ENCODE assay signal across 17 cellular contexts in genomic region chr3:151579571-151580270, GRCh38.
A peak's percentile ranks its signal among the peaks of the same experiment; 100 is the strongest.
DNase-seq lines count a peak whose midpoint lies in the region; ATAC-seq lines count a peak whose summit lies in the region.
"Had no signal": no experiment of that assay in that cellular context is flagged by ENCODE, and none has a peak within 500 bp of the region (broad histone marks: within the 10 kb centered on the region; RNA-seq: fewer than 3 reads in every experiment).

No MANE protein-coding gene starts in this region.

- WGBS in trophoblast cell (ENCODE audit: extremely low coverage, insufficient coverage, insufficient read length) = 100% methylated on average over 1 of the region's 3 CpGs

- no peaks in the 10 kb centered on the region for H4K20me1 ChIP-seq in BLaER1 treated with 17β-estradiol and CSF1 and Interleukin-3, amounts not matched to agents 10 nM and 100 nM

- H3K4me2 ChIP-seq in BLaER1 treated with 17β-estradiol and CSF1 and Interleukin-3, amounts not matched to agents 10 nM and 100 nM = peak overlapping the region in 6 of 11 experiments; percentile 1 to 67 (median 31); a peak in 6 of 22 replicates
- no peak overlapping the region for H3K4me2 ChIP-seq in trophoblast cell (ENCODE audit: low read length)

- no peaks in the 10 kb centered on the region for H3K27me3 ChIP-seq in BLaER1 treated with 17β-estradiol and CSF1 and Interleukin-3, amounts not matched to agents 10 nM and 100 nM
- no peaks in the 10 kb centered on the region for H3K27me3 ChIP-seq in trophoblast cell (ENCODE audit: insufficient read depth, low read length)
- H3K27me3 ChIP-seq: cardiac muscle cell had no signal

- H2BK120ac ChIP-seq in trophoblast cell (ENCODE audit: insufficient read depth, low read length, poor library complexity) = peak overlapping the region; percentile 36

- no peak overlapping the region for H2AK5ac ChIP-seq in trophoblast cell (ENCODE audit: low read length)

- peak overlapping the region in 1 of 11 experiments; percentile 39; a peak in 3 of 22 replicates for H3K27ac ChIP-seq in BLaER1 treated with 17β-estradiol and CSF1 and Interleukin-3, amounts not matched to agents 10 nM and 100 nM
- H3K27ac ChIP-seq in trophoblast cell (ENCODE audit: low read depth, low read length) = no peak overlapping the region
- H3K27ac ChIP-seq: cardiac muscle cell had no signal

- no peak overlapping the region for H3K9ac ChIP-seq in BLaER1 treated with 17β-estradiol and CSF1 and Interleukin-3, amounts not matched to agents 10 nM and 100 nM
- H3K9ac ChIP-seq in trophoblast cell (ENCODE audit: low read length) = no peak overlapping the region

- DNase-seq in NOMO-1 treated with DMSO at 0.1 percent for 48 hours (lab: John Stamatoyannopoulos, UW; ENCODE audit: unreplicated experiment) = peak; percentile 62
- DNase-seq in fibroblast of peridontal ligament (ENCODE audit: extremely low read depth) = peak; percentile 56
- DNase-seq in trophoblast cell = no peak
- DNase-seq in hippocampal formation (lab: John Stamatoyannopoulos, UW) = no peak
- DNase-seq in activated effector memory CD4-positive, alpha-beta T cell treated with Interleukin-2 at 50 U/mL for 16 hours = no peak
- DNase-seq: activated CD4-positive, alpha-beta T cell treated with anti-CD3 and anti-CD28 coated beads for 1 hour; activated naive CD4-positive, alpha-beta T cell treated with anti-CD3 and anti-CD28 coated beads, Interleukin-2, amount 10 ng/mL, durations not matched to agents 7 days and 5 days; effector memory CD8-positive, alpha-beta T cell; NCI-H1105; NCI-H510A; nucleus accumbens; stimulated activated naive CD4-positive, alpha-beta T cell treated with Interleukin-2 at 50 U/mL for 16 hours; T-helper 2 cell had no signal

- H3K23ac ChIP-seq in trophoblast cell (ENCODE audit: low read length) = no peak overlapping the region

- H2AFZ ChIP-seq in trophoblast cell (ENCODE audit: insufficient read depth, low read length, poor library complexity) = no peak overlapping the region

- H4K91ac ChIP-seq in trophoblast cell (ENCODE audit: low read depth, low read length) = no peak overlapping the region

- no peak overlapping the region for H3K18ac ChIP-seq in trophoblast cell (ENCODE audit: low read length)

- H3K4me3 ChIP-seq in BLaER1 treated with 17β-estradiol and CSF1 and Interleukin-3, amounts not matched to agents 10 nM and 100 nM = no peak overlapping the region
- H3K4me3 ChIP-seq in trophoblast cell (ENCODE audit: low read depth, low read length) = no peak overlapping the region
- H3K4me3 ChIP-seq: cardiac muscle cell had no signal

- no peaks in the 10 kb centered on the region; a peak in 1 of 22 replicates for H3K36me3 ChIP-seq in BLaER1 treated with 17β-estradiol and CSF1 and Interleukin-3, amounts not matched to agents 10 nM and 100 nM
- no peaks in the 10 kb centered on the region for H3K36me3 ChIP-seq in trophoblast cell (ENCODE audit: control insufficient read depth in 1 of 2, insufficient read depth in 2 of 2, low read length in 2 of 2)
- H3K36me3 ChIP-seq: cardiac muscle cell had no signal

- H2BK12ac ChIP-seq in trophoblast cell (ENCODE audit: low read length) = no peak overlapping the region

- no peak overlapping the region for H3K14ac ChIP-seq in trophoblast cell (ENCODE audit: low read length)

- no peak overlapping the region for H4K8ac ChIP-seq in trophoblast cell (ENCODE audit: low read depth, low read length)

- H4K12ac ChIP-seq in trophoblast cell (ENCODE audit: low read depth, low read length) = no peak overlapping the region

- peaks cover 5 to 49% (median 28%) of the 10 kb centered on the region in 10 experiments for H3K4me1 ChIP-seq in BLaER1 treated with 17β-estradiol and CSF1 and Interleukin-3, amounts not matched to agents 10 nM and 100 nM
- no peaks in the 10 kb centered on the region for H3K4me1 ChIP-seq in trophoblast cell (ENCODE audit: control insufficient read depth in 1 of 2, insufficient read depth in 2 of 2, low read length in 2 of 2)

- H3K4ac ChIP-seq in trophoblast cell (ENCODE audit: low read depth, low read length) = no peak overlapping the region

- ATAC-seq in HG03159 (IDR thresholded peaks at IDR 0.05; ENCODE audit: unreplicated experiment) (no peak), GM19035 (IDR thresholded peaks at IDR 0.05; ENCODE audit: unreplicated experiment) (no peak)
- ATAC-seq: effector memory CD8-positive, alpha-beta T cell had no signal

- H3K79me2 ChIP-seq in trophoblast cell (ENCODE audit: control insufficient read depth, insufficient read depth, low read length, poor library complexity) = no peaks in the 10 kb centered on the region

- no peaks in the 10 kb centered on the region for H3K79me1 ChIP-seq in trophoblast cell (ENCODE audit: low read length)

- peaks cover 16 to 44% (median 28%) of the 10 kb centered on the region in 11 experiments; a peak in 21 of 22 replicates for H3K9me3 ChIP-seq in BLaER1 treated with 17β-estradiol and CSF1 and Interleukin-3, amounts not matched to agents 10 nM and 100 nM (replicated peaks in 1 of 11)
- H3K9me3 ChIP-seq in trophoblast cell (ENCODE audit: insufficient read depth, low read depth, low read length) = peaks cover 3% of the 10 kb centered on the region

- no peak overlapping the region for H2BK5ac ChIP-seq in trophoblast cell (ENCODE audit: low read depth, low read length, poor library complexity)

Comparison
In these comparisons a context has a peak if more than half of its experiments do, and no peak if none do; other contexts are left out.
1. DNase-seq: peak in NOMO-1 treated with DMSO at 0.1 percent for 48 hours (single experiment) and fibroblast of peridontal ligament (single experiment); none in trophoblast cell (0 of 2), hippocampal formation (0 of 2) and activated effector memory CD4-positive, alpha-beta T cell treated with Interleukin-2 at 50 U/mL for 16 hours (single experiment).